ENCODE assay signal across 1 cellular context in genomic region chr20:31515072-31515774, GRCh38.
TF ChIP-seq lines count a peak whose summit lies in the region.

No MANE protein-coding gene starts in this region.

TF ChIP-seq in H1, 55 proteins besides CTCF, POLR2A, EP300 and RAD21:
- no peak for TF ChIP-seq SAP30 (IDR thresholded peaks at IDR 0.05; ENCODE audit: insufficient read depth, insufficient replicate concordance, low read length)
- no peak for TF ChIP-seq SP4 (IDR thresholded peaks at IDR 0.05; ENCODE audit: low read length)
- TF ChIP-seq KDM5A (IDR thresholded peaks at IDR 0.05; ENCODE audit: low read length) = no peak
- no peak for TF ChIP-seq SP1 (IDR thresholded peaks at IDR 0.05; ENCODE audit: low read depth, low read length)
- no peak for TF ChIP-seq CBX5 (IDR thresholded peaks at IDR 0.05; ENCODE audit: low read depth, low read length)
